Comparison of ENCODE assay signal across 1 cellular context in genomic region chr9:133417541-133418461, GRCh38.
TF ChIP-seq lines count a peak whose summit lies in the region.

Gene REXO4, minus strand, starts transcription at chr9:133418010. Its CDS starts 166 bp downstream, at chr9:133417844.

TF ChIP-seq in HepG2, 621 proteins besides CTCF, POLR2A, EP300 and RAD21 (continued from another document and continues in another):
- peak; percentile 83; the same call in 1 of the 2 replicates for TF ChIP-seq IRF9 (CRISPR knock-in tag; IDR thresholded peaks at IDR 0.05; ENCODE audit: borderline replicate concordance)
- no peak for TF ChIP-seq NFAT5 (CRISPR knock-in tag; IDR thresholded peaks at IDR 0.05)
- TF ChIP-seq ZSCAN25 (CRISPR knock-in tag; IDR thresholded peaks at IDR 0.05), result peak; percentile 85
- TF ChIP-seq ZNF24 (IDR thresholded peaks at IDR 0.05), result peak; percentile 80; the same call in 1 of the 2 replicates
- 0 out of 2 replicates have a peak, but pooled peaks have one; percentile 61 for TF ChIP-seq ZNF30 (CRISPR knock-in tag; IDR thresholded peaks at IDR 0.05)
- peak; percentile 76 for TF ChIP-seq ZNF430 (CRISPR knock-in tag; IDR thresholded peaks at IDR 0.05)
- no peak for TF ChIP-seq NKX3-1 (CRISPR knock-in tag; IDR thresholded peaks at IDR 0.05)
- TF ChIP-seq CC2D1A (CRISPR knock-in tag; IDR thresholded peaks at IDR 0.05), result no peak
- no peak for TF ChIP-seq ZNF737 (CRISPR knock-in tag; IDR thresholded peaks at IDR 0.05; ENCODE audit: borderline replicate concordance)
- TF ChIP-seq DMAP1 (CRISPR knock-in tag; IDR thresholded peaks at IDR 0.05), result peak; percentile 83; the same call in 1 of the 2 replicates
- TF ChIP-seq, protein P1, sequence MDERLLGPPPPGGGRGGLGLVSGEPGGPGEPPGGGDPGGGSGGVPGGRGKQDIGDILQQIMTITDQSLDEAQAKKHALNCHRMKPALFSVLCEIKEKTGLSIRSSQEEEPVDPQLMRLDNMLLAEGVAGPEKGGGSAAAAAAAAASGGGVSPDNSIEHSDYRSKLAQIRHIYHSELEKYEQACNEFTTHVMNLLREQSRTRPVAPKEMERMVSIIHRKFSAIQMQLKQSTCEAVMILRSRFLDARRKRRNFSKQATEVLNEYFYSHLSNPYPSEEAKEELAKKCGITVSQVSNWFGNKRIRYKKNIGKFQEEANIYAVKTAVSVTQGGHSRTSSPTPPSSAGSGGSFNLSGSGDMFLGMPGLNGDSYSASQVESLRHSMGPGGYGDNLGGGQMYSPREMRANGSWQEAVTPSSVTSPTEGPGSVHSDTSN (CRISPR knock-in tag; IDR thresholded peaks at IDR 0.05), result no peak
- no peak for TF ChIP-seq ZNF562 (CRISPR knock-in tag; IDR thresholded peaks at IDR 0.05; ENCODE audit: borderline replicate concordance)
- TF ChIP-seq KLF13 (CRISPR knock-in tag; IDR thresholded peaks at IDR 0.05), result 0 out of 2 replicates have a peak, but pooled peaks have one; percentile 27
- peak; percentile 99 for TF ChIP-seq GABPB1 (CRISPR knock-in tag; IDR thresholded peaks at IDR 0.05)
- TF ChIP-seq NCOA1 (CRISPR knock-in tag; IDR thresholded peaks at IDR 0.05), result peak; percentile 84
- no peak; the same call in 1 of the 2 replicates for TF ChIP-seq ZNF253 (CRISPR knock-in tag; IDR thresholded peaks at IDR 0.05; ENCODE audit: borderline replicate concordance)
- no peak for TF ChIP-seq MTF1 (CRISPR knock-in tag; IDR thresholded peaks at IDR 0.05)
- TF ChIP-seq NFIB (CRISPR knock-in tag; IDR thresholded peaks at IDR 0.05; ENCODE audit: borderline replicate concordance), result no peak
- TF ChIP-seq JDP2 (CRISPR knock-in tag; IDR thresholded peaks at IDR 0.05; ENCODE audit: borderline replicate concordance), result no peak; the same call in 1 of the 2 replicates
- TF ChIP-seq ZNF776 (CRISPR knock-in tag; IDR thresholded peaks at IDR 0.05), result peak; percentile 72; the same call in 1 of the 2 replicates
- peak; percentile 75; the same call in 1 of the 2 replicates for TF ChIP-seq TGIF2 (CRISPR knock-in tag; IDR thresholded peaks at IDR 0.05)
- TF ChIP-seq SMYD3 (CRISPR knock-in tag; IDR thresholded peaks at IDR 0.05), result no peak; the same call in 1 of the 2 replicates
- no peak for TF ChIP-seq SMC3 (IDR thresholded peaks at IDR 0.05; ENCODE audit: low read length)
- TF ChIP-seq ZNF672 (CRISPR knock-in tag; IDR thresholded peaks at IDR 0.05), result peak; percentile 65; the same call in 1 of the 2 replicates
- no peak for TF ChIP-seq MYNN (CRISPR knock-in tag; IDR thresholded peaks at IDR 0.05; ENCODE audit: low read depth)
- no peak for TF ChIP-seq ZNF20 (CRISPR knock-in tag; IDR thresholded peaks at IDR 0.05)
- TF ChIP-seq ATF3 (CRISPR knock-in tag; IDR thresholded peaks at IDR 0.05), result no peak
- TF ChIP-seq, protein P2, sequence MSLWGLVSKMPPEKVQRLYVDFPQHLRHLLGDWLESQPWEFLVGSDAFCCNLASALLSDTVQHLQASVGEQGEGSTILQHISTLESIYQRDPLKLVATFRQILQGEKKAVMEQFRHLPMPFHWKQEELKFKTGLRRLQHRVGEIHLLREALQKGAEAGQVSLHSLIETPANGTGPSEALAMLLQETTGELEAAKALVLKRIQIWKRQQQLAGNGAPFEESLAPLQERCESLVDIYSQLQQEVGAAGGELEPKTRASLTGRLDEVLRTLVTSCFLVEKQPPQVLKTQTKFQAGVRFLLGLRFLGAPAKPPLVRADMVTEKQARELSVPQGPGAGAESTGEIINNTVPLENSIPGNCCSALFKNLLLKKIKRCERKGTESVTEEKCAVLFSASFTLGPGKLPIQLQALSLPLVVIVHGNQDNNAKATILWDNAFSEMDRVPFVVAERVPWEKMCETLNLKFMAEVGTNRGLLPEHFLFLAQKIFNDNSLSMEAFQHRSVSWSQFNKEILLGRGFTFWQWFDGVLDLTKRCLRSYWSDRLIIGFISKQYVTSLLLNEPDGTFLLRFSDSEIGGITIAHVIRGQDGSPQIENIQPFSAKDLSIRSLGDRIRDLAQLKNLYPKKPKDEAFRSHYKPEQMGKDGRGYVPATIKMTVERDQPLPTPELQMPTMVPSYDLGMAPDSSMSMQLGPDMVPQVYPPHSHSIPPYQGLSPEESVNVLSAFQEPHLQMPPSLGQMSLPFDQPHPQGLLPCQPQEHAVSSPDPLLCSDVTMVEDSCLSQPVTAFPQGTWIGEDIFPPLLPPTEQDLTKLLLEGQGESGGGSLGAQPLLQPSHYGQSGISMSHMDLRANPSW (CRISPR knock-in tag; IDR thresholded peaks at IDR 0.05; ENCODE audit: borderline replicate concordance), result no peak
- TF ChIP-seq, protein P3, sequence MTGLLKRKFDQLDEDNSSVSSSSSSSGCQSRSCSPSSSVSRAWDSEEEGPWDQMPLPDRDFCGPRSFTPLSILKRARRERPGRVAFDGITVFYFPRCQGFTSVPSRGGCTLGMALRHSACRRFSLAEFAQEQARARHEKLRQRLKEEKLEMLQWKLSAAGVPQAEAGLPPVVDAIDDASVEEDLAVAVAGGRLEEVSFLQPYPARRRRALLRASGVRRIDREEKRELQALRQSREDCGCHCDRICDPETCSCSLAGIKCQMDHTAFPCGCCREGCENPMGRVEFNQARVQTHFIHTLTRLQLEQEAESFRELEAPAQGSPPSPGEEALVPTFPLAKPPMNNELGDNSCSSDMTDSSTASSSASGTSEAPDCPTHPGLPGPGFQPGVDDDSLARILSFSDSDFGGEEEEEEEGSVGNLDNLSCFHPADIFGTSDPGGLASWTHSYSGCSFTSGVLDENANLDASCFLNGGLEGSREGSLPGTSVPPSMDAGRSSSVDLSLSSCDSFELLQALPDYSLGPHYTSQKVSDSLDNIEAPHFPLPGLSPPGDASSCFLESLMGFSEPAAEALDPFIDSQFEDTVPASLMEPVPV (CRISPR knock-in tag; IDR thresholded peaks at IDR 0.05), result no peak; the same call in none of the 2 replicates
- TF ChIP-seq ZNF296 (CRISPR knock-in tag; conservative IDR thresholded peaks at IDR 0.05), result no peak
- TF ChIP-seq JUN (CRISPR knock-in tag; IDR thresholded peaks at IDR 0.05), result 0 out of 2 replicates have a peak, but pooled peaks have one; percentile 18
- TF ChIP-seq SYNCRIP (IDR thresholded peaks at IDR 0.05; ENCODE audit: insufficient read depth, low read depth, low read length), result no peak
- TF ChIP-seq, protein P4, sequence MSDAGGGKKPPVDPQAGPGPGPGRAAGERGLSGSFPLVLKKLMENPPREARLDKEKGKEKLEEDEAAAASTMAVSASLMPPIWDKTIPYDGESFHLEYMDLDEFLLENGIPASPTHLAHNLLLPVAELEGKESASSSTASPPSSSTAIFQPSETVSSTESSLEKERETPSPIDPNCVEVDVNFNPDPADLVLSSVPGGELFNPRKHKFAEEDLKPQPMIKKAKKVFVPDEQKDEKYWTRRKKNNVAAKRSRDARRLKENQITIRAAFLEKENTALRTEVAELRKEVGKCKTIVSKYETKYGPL (CRISPR knock-in tag; IDR thresholded peaks at IDR 0.05), result no peak
- TF ChIP-seq TFDP2 (CRISPR knock-in tag; IDR thresholded peaks at IDR 0.05), result peak; percentile 70
- no peak for TF ChIP-seq ZNF224 (CRISPR knock-in tag; IDR thresholded peaks at IDR 0.05)
- TF ChIP-seq MBNL3 (CRISPR knock-in tag; conservative IDR thresholded peaks at IDR 0.05), result no peak
- TF ChIP-seq ZFP90 (CRISPR knock-in tag; IDR thresholded peaks at IDR 0.05; ENCODE audit: borderline replicate concordance), result peak; percentile 85
- peak; percentile 76 for TF ChIP-seq ATF2 (CRISPR knock-in tag; IDR thresholded peaks at IDR 0.05)
- TF ChIP-seq ZNF350 (CRISPR knock-in tag; IDR thresholded peaks at IDR 0.05; ENCODE audit: borderline replicate concordance, low read depth), result peak; percentile 98
- 0 out of 2 replicates have a peak, but pooled peaks have one; percentile 75 for TF ChIP-seq HOXA9 (CRISPR knock-in tag; IDR thresholded peaks at IDR 0.05; ENCODE audit: borderline replicate concordance)
- TF ChIP-seq CHCHD3 (CRISPR knock-in tag; IDR thresholded peaks at IDR 0.05), result no peak
- no peak; the same call in 1 of the 2 replicates for TF ChIP-seq TP53 (CRISPR knock-in tag; conservative IDR thresholded peaks at IDR 0.05)
- TF ChIP-seq GMEB2 (CRISPR knock-in tag; IDR thresholded peaks at IDR 0.05; ENCODE audit: low read depth), result peak; percentile 93
- peak; percentile 93; the same call in 1 of the 2 replicates for TF ChIP-seq FOXK1 (CRISPR knock-in tag; IDR thresholded peaks at IDR 0.05; ENCODE audit: borderline replicate concordance, low read depth)
- TF ChIP-seq, protein P5, sequence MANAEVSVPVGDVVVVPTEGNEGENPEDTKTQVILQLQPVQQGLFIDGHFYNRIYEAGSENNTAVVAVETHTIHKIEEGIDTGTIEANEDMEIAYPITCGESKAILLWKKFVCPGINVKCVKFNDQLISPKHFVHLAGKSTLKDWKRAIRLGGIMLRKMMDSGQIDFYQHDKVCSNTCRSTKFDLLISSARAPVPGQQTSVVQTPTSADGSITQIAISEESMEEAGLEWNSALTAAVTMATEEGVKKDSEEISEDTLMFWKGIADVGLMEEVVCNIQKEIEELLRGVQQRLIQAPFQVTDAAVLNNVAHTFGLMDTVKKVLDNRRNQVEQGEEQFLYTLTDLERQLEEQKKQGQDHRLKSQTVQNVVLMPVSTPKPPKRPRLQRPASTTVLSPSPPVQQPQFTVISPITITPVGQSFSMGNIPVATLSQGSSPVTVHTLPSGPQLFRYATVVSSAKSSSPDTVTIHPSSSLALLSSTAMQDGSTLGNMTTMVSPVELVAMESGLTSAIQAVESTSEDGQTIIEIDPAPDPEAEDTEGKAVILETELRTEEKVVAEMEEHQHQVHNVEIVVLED (CRISPR knock-in tag; IDR thresholded peaks at IDR 0.05; ENCODE audit: borderline replicate concordance), result peak; percentile 99
